ENCODE assay signal across 22 cellular contexts in genomic region chr6:47298475-47298874, GRCh38.
"Had no signal": no experiment of that assay in that cellular context is flagged by ENCODE, and none has a peak within 500 bp of the region (broad histone marks: within the 10 kb centered on the region; RNA-seq: fewer than 3 reads in every experiment).

No MANE protein-coding gene starts in this region.

- H3K9me3 ChIP-seq: colonic mucosa, gastroesophageal sphincter, heart left ventricle, lower lobe of right lung, neutrophil, pancreas, right lobe of liver, transverse colon, vagina had no signal

- H3K36me3 ChIP-seq: colonic mucosa, gastroesophageal sphincter, heart left ventricle, lower lobe of right lung, neutrophil, pancreas, right lobe of liver, transverse colon, vagina had no signal

- H3K4me2 ChIP-seq: hepatocyte had no signal

- H3K27ac ChIP-seq: colonic mucosa, epithelial cell of prostate, foreskin keratinocyte, gastroesophageal sphincter, heart left ventricle, hepatocyte, lower lobe of right lung, neutrophil, pancreas, right lobe of liver, vagina had no signal

- ATAC-seq: esophagus mucosa; foreskin keratinocyte; gastroesophageal sphincter; heart left ventricle; left ventricle myocardium superior; lower lobe of right lung; natural killer cell treated with Interleukin-12 subunit alpha and Interleukin-12 subunit beta and Interleukin-15 and Interleukin-18, amount 100 ng/mL, for 72 hours; pancreas; right lobe of liver; stimulated activated naive B cell treated with anti-CD40 and anti-IgM and Interleukin-4, amounts not matched to agents 10 μg/mL and 1 μg/mL and 100 μg/mL, for 72 hours had no signal

- H3K4me3 ChIP-seq: colonic mucosa, gastroesophageal sphincter, heart left ventricle, hepatocyte, lower lobe of right lung, pancreas, right lobe of liver, transverse colon, vagina had no signal

- DNase-seq: colonic mucosa; effector CD8-positive, alpha-beta T cell; endodermal cell; foreskin keratinocyte; heart left ventricle; left ventricle myocardium superior; lower lobe of right lung; naive B cell; pancreas; right lobe of liver; small intestine; stimulated activated CD4-positive, alpha-beta T cell treated with anti-CD3 and anti-CD28 coated beads, Interleukin-15, amount 100 ng/mL, for 24 hours; stimulated activated CD4-positive, alpha-beta T cell treated with anti-CD3 and anti-CD28 coated beads, Interleukin-2, amount 100 ng/mL, for 48 hours; stimulated activated naive B cell treated with anti-CD40 and anti-IgM and Interleukin-4, amounts not matched to agents 10 μg/mL and 1 μg/mL and 100 μg/mL, for 72 hours; transverse colon had no signal

- H3K4me1 ChIP-seq: colonic mucosa, heart left ventricle, right lobe of liver, vagina had no signal

- H2AFZ ChIP-seq: hepatocyte had no signal

- H3K27me3 ChIP-seq: colonic mucosa, foreskin keratinocyte, gastroesophageal sphincter, heart left ventricle, hepatocyte, pancreas, right lobe of liver, transverse colon, vagina had no signal
